Comparison of ENCODE assay signal across 21 cellular contexts in the genomic region with DNA sequence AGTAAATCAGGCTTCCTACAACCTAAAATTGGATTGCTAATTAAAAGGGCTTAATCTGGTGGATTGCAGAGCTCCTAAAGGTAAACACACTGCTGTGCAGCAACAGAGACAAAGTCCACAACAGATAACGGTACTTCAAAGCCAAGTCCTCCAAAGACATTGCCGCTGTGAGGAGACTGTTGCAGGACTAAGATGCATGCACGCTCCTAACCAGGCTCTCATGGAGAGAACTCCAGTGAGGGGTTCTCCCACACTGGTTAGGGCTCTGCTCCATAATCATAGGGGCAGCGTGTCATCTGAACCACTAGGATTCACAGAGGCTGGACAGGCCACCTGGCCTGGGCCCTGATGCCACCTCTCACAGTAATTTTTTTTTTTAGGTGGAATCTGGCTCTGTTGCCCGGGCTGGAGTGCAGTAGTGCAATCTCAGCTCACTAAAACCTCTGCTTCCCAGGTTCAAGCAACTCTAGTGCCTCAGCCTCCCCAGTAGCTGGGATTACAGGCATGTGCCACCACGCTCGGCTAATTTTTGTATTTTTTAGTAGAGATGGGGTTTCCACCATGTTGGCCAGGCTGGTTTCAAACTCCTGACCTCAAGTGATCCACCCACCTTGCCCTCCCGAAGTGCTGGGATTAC. TPM values are rescaled to one million over a fixed set of nuclear protein-coding genes. Genes with fewer than 3 reads are reported as not detected.
DNase-seq lines count a peak whose midpoint lies in the region; ATAC-seq and TF ChIP-seq lines count a peak whose summit lies in the region.
"Had no signal": no experiment of that assay in that cellular context is flagged by ENCODE, and none has a peak within 500 bp of the region (broad histone marks: within the 10 kb centered on the region; RNA-seq: fewer than 3 reads in every experiment).

No MANE protein-coding gene starts in this region.

- H3K4me1 Mint-ChIP-seq in endodermal cell = peaks cover 46% of the 10 kb centered on the region
- peaks cover 3% of the 10 kb centered on the region for H3K4me1 Mint-ChIP-seq in activated naive CD8-positive, alpha-beta T cell treated with anti-CD3 and anti-CD28 coated beads for 36 hours

- H4K5ac ChIP-seq in mesendoderm (ENCODE audit: low read length) = no peak overlapping the region

- H3K9ac ChIP-seq in endodermal cell (ENCODE audit: extremely low read depth, low read length, poor library complexity, severe bottlenecking) = peak overlapping the region; percentile 21
- no peak overlapping the region for H3K9ac ChIP-seq in mesendoderm (ENCODE audit: low read length)

- H3K4me3 Mint-ChIP-seq in endodermal cell = no peak overlapping the region
- H3K4me3 Mint-ChIP-seq in activated naive CD8-positive, alpha-beta T cell treated with anti-CD3 and anti-CD28 coated beads for 36 hours = no peak overlapping the region
- H3K4me3 Mint-ChIP-seq: CD4-positive, CD25-positive, alpha-beta regulatory T cell had no signal

- H3K27me3 Mint-ChIP-seq in endodermal cell (ENCODE audit: insufficient read depth) = no peaks in the 10 kb centered on the region
- no peaks in the 10 kb centered on the region for H3K27me3 Mint-ChIP-seq in activated naive CD8-positive, alpha-beta T cell treated with anti-CD3 and anti-CD28 coated beads for 36 hours
- H3K27me3 Mint-ChIP-seq: CD4-positive, CD25-positive, alpha-beta regulatory T cell had no signal

- peaks cover 25% of the 10 kb centered on the region for H3K36me3 Mint-ChIP-seq in endodermal cell (ENCODE audit: low read depth)
- H3K36me3 Mint-ChIP-seq in activated naive CD8-positive, alpha-beta T cell treated with anti-CD3 and anti-CD28 coated beads for 36 hours = peaks cover 1% of the 10 kb centered on the region

- H3K9me3 Mint-ChIP-seq in endodermal cell = no peaks in the 10 kb centered on the region
- H3K9me3 Mint-ChIP-seq in activated naive CD8-positive, alpha-beta T cell treated with anti-CD3 and anti-CD28 coated beads for 36 hours = no peaks in the 10 kb centered on the region
- H3K9me3 Mint-ChIP-seq: CD4-positive, CD25-positive, alpha-beta regulatory T cell had no signal

- TF ChIP-seq CTCF in endodermal cell (conservative IDR thresholded peaks at IDR 0.05) = no peak
- TF ChIP-seq CTCF in upper lobe of right lung (IDR thresholded peaks at IDR 0.05) = no peak

- no peaks in the 10 kb centered on the region for H3K27me3 ChIP-seq in endodermal cell (ENCODE audit: control insufficient read depth, insufficient read depth, low read length, poor library complexity, severe bottlenecking)
- H3K27me3 ChIP-seq in mesendoderm (ENCODE audit: insufficient read depth, low read length, poor library complexity) = no peaks in the 10 kb centered on the region
- H3K27me3 ChIP-seq in upper lobe of right lung = no peaks in the 10 kb centered on the region
- H3K27me3 ChIP-seq: BE2C had no signal

- no peak overlapping the region for H2AK5ac ChIP-seq in mesendoderm (ENCODE audit: low read length)

- H3K56ac ChIP-seq in mesendoderm (ENCODE audit: low read length) = no peak overlapping the region

- H3K36me3 ChIP-seq in endodermal cell (ENCODE audit: control insufficient read depth, insufficient read depth, low read length) (peaks cover 11% of the 10 kb centered on the region), mesendoderm (ENCODE audit: control insufficient read depth, insufficient read depth, low read length) (no peaks in the 10 kb centered on the region), upper lobe of right lung (peaks cover 8% of the 10 kb centered on the region)
- H3K36me3 ChIP-seq: BE2C had no signal

- H4K8ac ChIP-seq in mesendoderm (ENCODE audit: low read depth, low read length) = no peak overlapping the region

- H3K4me1 ChIP-seq in endodermal cell (ENCODE audit: control insufficient read depth, insufficient read depth, low read length) (peaks cover 21% of the 10 kb centered on the region), mesendoderm (ENCODE audit: control insufficient read depth, low read depth, low read length) (peaks cover 15% of the 10 kb centered on the region), upper lobe of right lung (peaks cover 16% of the 10 kb centered on the region)
- H3K4me1 ChIP-seq: BE2C had no signal

- no peak overlapping the region for H3K27ac ChIP-seq in endodermal cell (ENCODE audit: low read depth, low read length)
- H3K27ac ChIP-seq in mesendoderm (ENCODE audit: low read depth, low read length) = no peak overlapping the region
- H3K27ac ChIP-seq in upper lobe of right lung = no peak overlapping the region

- H2BK120ac ChIP-seq in mesendoderm (ENCODE audit: low read depth, low read length) = no peak overlapping the region

- H3K79me1 ChIP-seq in mesendoderm (ENCODE audit: low read length) = peaks cover 34% of the 10 kb centered on the region

- no peak overlapping the region for H2BK5ac ChIP-seq in mesendoderm (ENCODE audit: low read length)

- no peak overlapping the region for H3K4ac ChIP-seq in mesendoderm (ENCODE audit: low read depth, low read length)

- H2BK15ac ChIP-seq in mesendoderm (replicated peaks; ENCODE audit: low read depth) = no peak overlapping the region

- H3K9me3 ChIP-seq in endodermal cell (ENCODE audit: control insufficient read depth, low read length) = no peaks in the 10 kb centered on the region
- H3K9me3 ChIP-seq in upper lobe of right lung = no peaks in the 10 kb centered on the region
- H3K9me3 ChIP-seq: BE2C had no signal

- H3K4me3 ChIP-seq in endodermal cell (ENCODE audit: low read length) (no peak overlapping the region), mesendoderm (ENCODE audit: low read length) (no peak overlapping the region), upper lobe of right lung (no peak overlapping the region)
- H3K4me3 ChIP-seq: GM12878 had no signal

- H3K4me2 ChIP-seq in mesendoderm (ENCODE audit: low read length) = no peak overlapping the region

- no peak overlapping the region for H3K23ac ChIP-seq in mesendoderm (ENCODE audit: low read length)

- peaks cover 32% of the 10 kb centered on the region for H3K79me2 ChIP-seq in mesendoderm (ENCODE audit: control insufficient read depth, insufficient read depth, low read length)

- H3K18ac ChIP-seq in mesendoderm (ENCODE audit: low read length) = no peak overlapping the region

- WGBS in endodermal cell (ENCODE audit: insufficient coverage in 1 of 2, insufficient read length in 1 of 2), 2 experiments = 82 to 92% methylated on average over 8 of the region's 8 CpGs
- no CpG with 5 or more reads among the region's 8 CpGs for WGBS in mesendoderm (ENCODE audit: extremely low coverage, insufficient coverage, low lambda C conversion rate)

- intact Hi-C loops in upper lobe of right lung (cut with DNase I) = no loop called here

- DNase-seq in HuH-7.5 (ENCODE audit: low spot score) = peak; percentile 79
- no peak for DNase-seq in endodermal cell
- peak; percentile 24 for DNase-seq in mesendoderm
- no peak for DNase-seq in activated naive CD8-positive, alpha-beta T cell treated with anti-CD3 and anti-CD28 coated beads for 36 hours
- no peak for DNase-seq in upper lobe of right lung
- DNase-seq in NCI-H187 (lab: John Stamatoyannopoulos, UW) = no peak
- DNase-seq: BE2C; CD4-positive, CD25-positive, alpha-beta regulatory T cell; COR-L47; DMS 273 treated with DMSO at 0.1 percent for 48 hours; DMS79 treated with DMSO at 0.1 percent for 48 hours; GOT3; Karpas-422; MV-4-11; NCI-H1105 treated with DMSO at 0.1 percent for 48 hours; NCI-H2081 treated with DMSO at 0.1 percent for 48 hours; NCI-H2171 treated with DMSO at 0.1 percent for 48 hours; NCI-H524 treated with DMSO at 0.1 percent for 48 hours; SHP77 had no signal

- no peak for ATAC-seq in upper lobe of right lung
- no peak for ATAC-seq in GM19351 (IDR thresholded peaks at IDR 0.05; ENCODE audit: unreplicated experiment)
- ATAC-seq: GM12878 had no signal

- H3K27ac Mint-ChIP-seq in endodermal cell = peak overlapping the region; percentile 72
- no peak overlapping the region for H3K27ac Mint-ChIP-seq in activated naive CD8-positive, alpha-beta T cell treated with anti-CD3 and anti-CD28 coated beads for 36 hours

RNA-seq across cellular contexts. Expression of a gene that starts 56.9 kb away (rescaled TPM):
- 10 to 100 TPM; 20.5 to 36.9 TPM for total RNA-seq in endodermal cell
- 30.6 TPM for polyA plus RNA-seq in endodermal cell (2013, experiment 1 of 2)
- polyA plus RNA-seq in endodermal cell (2013, experiment 2 of 2) = 32.2 TPM
- polyA plus RNA-seq in mesendoderm (2013, experiment 1 of 2) = 8.0 TPM
- polyA plus RNA-seq in mesendoderm (2013, experiment 2 of 2) = 8.5 TPM
- 10 to 100 TPM; 27.2 to 29.1 TPM for total RNA-seq in activated naive CD8-positive, alpha-beta T cell treated with anti-CD3 and anti-CD28 coated beads for 36 hours
- total RNA-seq in upper lobe of right lung = 53.7 TPM

Comparison
In these comparisons a context has a peak if more than half of its experiments do, and no peak if none do; other contexts are left out.
1. DNase-seq: peak in HuH-7.5 (single experiment) and mesendoderm (single experiment); none in endodermal cell (single experiment), activated naive CD8-positive, alpha-beta T cell treated with anti-CD3 and anti-CD28 coated beads for 36 hours (single experiment), upper lobe of right lung (single experiment) and NCI-H187 (0 of 2).